11 cellular contexts compared by ENCODE assay signal in genomic region chr16:87060026-87060986, GRCh38.
DNase-seq lines count a peak whose midpoint lies in the region; ATAC-seq, FAIRE-seq and TF ChIP-seq lines count a peak whose summit lies in the region.
"Had no signal": no experiment of that assay in that cellular context is flagged by ENCODE, and none has a peak within 500 bp of the region (broad histone marks: within the 10 kb centered on the region; RNA-seq: fewer than 3 reads in every experiment).

No MANE protein-coding gene starts in this region.

- no peaks in the 10 kb centered on the region for H3K36me3 ChIP-seq in endothelial cell of umbilical vein (ENCODE audit: control insufficient read depth in 2 of 2, extremely low read depth in 1 of 2, insufficient read depth in 2 of 2, low read length in 2 of 2)

- H3K27ac ChIP-seq in endothelial cell of umbilical vein (ENCODE audit: insufficient read depth, low read depth, low read length), result peak overlapping the region; percentile 49
- H3K27ac ChIP-seq in RWPE1, result no peak overlapping the region

- H3K4me1 Mint-ChIP-seq in nephron progenitor cell, result peaks cover 93% of the 10 kb centered on the region
- H3K4me1 Mint-ChIP-seq: activated CD4-positive, alpha-beta memory T cell treated with anti-CD3 and anti-CD28 coated beads, Interleukin-2, amount 10 ng/mL, durations not matched to agents 7 days and 5 days had no signal

- DNase-seq in GM03348 (ENCODE audit: low spot score) (peak; percentile 39), NOMO-1 treated with dmso at 0.1 percent for 144 hours (lab: John Stamatoyannopoulos, UW; ENCODE audit: unreplicated experiment) (peak; percentile 47), endothelial cell of umbilical vein (ENCODE audit: low read depth, low spot score) (peak; percentile 69), nephron progenitor cell (no peak), epidermal melanocyte (ENCODE audit: insufficient read length, low spot score) (no peak), RWPE1 (ENCODE audit: low spot score) (no peak)
- no peak for DNase-seq in activated T-cell treated with anti-CD3 and anti-CD28 coated beads, Interleukin-2, amount 50 U/mL, for 1 hour
- DNase-seq: activated CD4-positive, alpha-beta memory T cell treated with anti-CD3 and anti-CD28 coated beads, Interleukin-2, amount 10 ng/mL, durations not matched to agents 7 days and 5 days; NCI-H748 treated with DMSO at 0.1 percent for 48 hours had no signal

- peak overlapping the region in 2 of 3 experiments; percentile 5 to 49 for H3K4me3 ChIP-seq in endothelial cell of umbilical vein (replicated peaks in 1 of 3; ENCODE audit: insufficient read depth in 1 of 3, low read depth in 1 of 3, low read length in 3 of 3)

- no TSS peak for BruUV-seq in endothelial cell of umbilical vein (replicated peaks; lab: Mats Ljungman, UMichigan)

- peak overlapping the region; percentile 51 for H3K9ac ChIP-seq in endothelial cell of umbilical vein (replicated peaks; ENCODE audit: extremely low read depth, insufficient read depth, low read length)

- peaks cover 1% of the 10 kb centered on the region for H3K9me3 Mint-ChIP-seq in nephron progenitor cell
- H3K9me3 Mint-ChIP-seq: activated CD4-positive, alpha-beta memory T cell treated with anti-CD3 and anti-CD28 coated beads, Interleukin-2, amount 10 ng/mL, durations not matched to agents 7 days and 5 days had no signal

- dilution Hi-C loops in endothelial cell of umbilical vein (cut with MboI; ENCODE audit: extremely low pct_ligation_motif_present, low sequenced_read_pairs), result no loop called here

- H3K36me3 Mint-ChIP-seq in nephron progenitor cell (ENCODE audit: low read depth), result no peaks in the 10 kb centered on the region

- CTCF ChIA-PET in endothelial cell of umbilical vein (lab: Charles Lee) (interaction anchor here (0.9 to 5.7 kb wide), 8 partner anchors 43 to 494 kb away, joined by 3 to 283 read pairs (median 10); partner anchors contain the start of gene FOXC2), RWPE1 (lab: Yijun Ruan, JAX) (interaction anchor here (1.1 to 1.6 kb wide), 3 partner anchors 17 to 496 kb away, joined by 4 to 5 read pairs (median 4); no protein-coding TSS in a partner anchor)

- no peak for ATAC-seq in GM18907 (IDR thresholded peaks at IDR 0.05; ENCODE audit: unreplicated experiment)

- intact Hi-C loops in endothelial cell of umbilical vein (cut with micrococcal nuclease), result loop anchor here (5.0 to 10.0 kb wide), 3 partner anchors 142 to 378 kb away; partner anchors contain the start of gene FBXO31

- peak overlapping the region; percentile 83 for H2AFZ ChIP-seq in endothelial cell of umbilical vein (ENCODE audit: low read depth, low read length)

- H3K27me3 Mint-ChIP-seq in nephron progenitor cell (ENCODE audit: low read depth, poor library complexity), result peaks cover 10% of the 10 kb centered on the region

- POLR2A ChIA-PET in endothelial cell of umbilical vein (lab: Charles Lee), result interaction anchor here (0.6 kb wide), 1 partner anchor 496 kb away, joined by 3 read pairs; no protein-coding TSS in a partner anchor
- POLR2A ChIA-PET in RWPE1 (lab: Yijun Ruan, JAX; ENCODE audit: low non-redundant PET), result interaction anchor here (0.5 kb wide), 1 partner anchor 251 kb away, joined by 4 read pairs; no protein-coding TSS in a partner anchor

- FAIRE-seq in endothelial cell of umbilical vein (lab: Jason Lieb, UNC), result peak; percentile 67
- FAIRE-seq: keratinocyte had no signal

- TF ChIP-seq CTCF in endothelial cell of umbilical vein (IDR thresholded peaks at IDR 0.05; ENCODE audit: extremely low read depth in 1 of 2, insufficient read depth in 1 of 2, low read depth in 1 of 2, low read length in 2 of 2), result peak in 1 of 2 donors; percentile 20
- no peak for TF ChIP-seq CTCF in nephron progenitor cell (IDR thresholded peaks at IDR 0.05)
- TF ChIP-seq CTCF in RWPE1 (conservative IDR thresholded peaks at IDR 0.05; ENCODE audit: low read depth), result no peak

- H3K27me3 ChIP-seq in endothelial cell of umbilical vein (ENCODE audit: control insufficient read depth in 2 of 2, insufficient read depth in 2 of 2, low read length in 2 of 2), result no peaks in the 10 kb centered on the region

- peak overlapping the region; percentile 21 for H3K4me3 Mint-ChIP-seq in nephron progenitor cell
- H3K4me3 Mint-ChIP-seq: activated CD4-positive, alpha-beta memory T cell treated with anti-CD3 and anti-CD28 coated beads, Interleukin-2, amount 10 ng/mL, durations not matched to agents 7 days and 5 days had no signal

- H3K4me1 ChIP-seq in endothelial cell of umbilical vein (ENCODE audit: control insufficient read depth, extremely low read depth, insufficient read depth, low read length), result peaks cover 36% of the 10 kb centered on the region

- H3K9me1 ChIP-seq in endothelial cell of umbilical vein (replicated peaks; ENCODE audit: control insufficient read depth, extremely low read depth, insufficient read depth, low read length), result no peaks in the 10 kb centered on the region

- peaks cover 21% of the 10 kb centered on the region for H3K79me2 ChIP-seq in endothelial cell of umbilical vein (ENCODE audit: control insufficient read depth, insufficient read depth, low read length)

- H4K20me1 ChIP-seq in endothelial cell of umbilical vein (replicated peaks; ENCODE audit: control insufficient read depth, extremely low read depth, insufficient read depth, low read length), result no peaks in the 10 kb centered on the region

- H3K27ac Mint-ChIP-seq in nephron progenitor cell, result peak overlapping the region; percentile 36
- H3K27ac Mint-ChIP-seq: activated CD4-positive, alpha-beta memory T cell treated with anti-CD3 and anti-CD28 coated beads, Interleukin-2, amount 10 ng/mL, durations not matched to agents 7 days and 5 days had no signal

- no peaks in the 10 kb centered on the region for H3K9me3 ChIP-seq in endothelial cell of umbilical vein (replicated peaks; ENCODE audit: control insufficient read depth, insufficient read depth, low read length)

- H3K4me2 ChIP-seq in endothelial cell of umbilical vein (ENCODE audit: insufficient read depth, low read length), result peak overlapping the region; percentile 94

- no peak for TF ChIP-seq POLR2A in endothelial cell of umbilical vein (IDR thresholded peaks at IDR 0.05; ENCODE audit: low read depth, low read length)

TF ChIP-seq in endothelial cell of umbilical vein, 7 proteins besides CTCF, POLR2A, EP300 and RAD21:
- TF ChIP-seq EZH2 (IDR thresholded peaks at IDR 0.05; ENCODE audit: borderline replicate concordance, low read depth, low read length, severe bottlenecking) (no peak), MAX (IDR thresholded peaks at IDR 0.05; ENCODE audit: insufficient read depth, insufficient read length) (no peak), POLR2AphosphoS5 (IDR thresholded peaks at IDR 0.05; ENCODE audit: insufficient read depth, low read depth, low read length) (no peak)

Comparison
In these comparisons a context has a peak if more than half of its experiments do, and no peak if none do; other contexts are left out.
1. DNase-seq: peak in GM03348 (single experiment), NOMO-1 treated with dmso at 0.1 percent for 144 hours (single experiment) and endothelial cell of umbilical vein (single experiment); none in nephron progenitor cell (single experiment), activated T-cell treated with anti-CD3 and anti-CD28 coated beads, Interleukin-2, amount 50 U/mL, for 1 hour (single experiment), epidermal melanocyte (single experiment) and RWPE1 (single experiment).